13 cellular contexts compared by ENCODE assay signal in the genomic region with DNA sequence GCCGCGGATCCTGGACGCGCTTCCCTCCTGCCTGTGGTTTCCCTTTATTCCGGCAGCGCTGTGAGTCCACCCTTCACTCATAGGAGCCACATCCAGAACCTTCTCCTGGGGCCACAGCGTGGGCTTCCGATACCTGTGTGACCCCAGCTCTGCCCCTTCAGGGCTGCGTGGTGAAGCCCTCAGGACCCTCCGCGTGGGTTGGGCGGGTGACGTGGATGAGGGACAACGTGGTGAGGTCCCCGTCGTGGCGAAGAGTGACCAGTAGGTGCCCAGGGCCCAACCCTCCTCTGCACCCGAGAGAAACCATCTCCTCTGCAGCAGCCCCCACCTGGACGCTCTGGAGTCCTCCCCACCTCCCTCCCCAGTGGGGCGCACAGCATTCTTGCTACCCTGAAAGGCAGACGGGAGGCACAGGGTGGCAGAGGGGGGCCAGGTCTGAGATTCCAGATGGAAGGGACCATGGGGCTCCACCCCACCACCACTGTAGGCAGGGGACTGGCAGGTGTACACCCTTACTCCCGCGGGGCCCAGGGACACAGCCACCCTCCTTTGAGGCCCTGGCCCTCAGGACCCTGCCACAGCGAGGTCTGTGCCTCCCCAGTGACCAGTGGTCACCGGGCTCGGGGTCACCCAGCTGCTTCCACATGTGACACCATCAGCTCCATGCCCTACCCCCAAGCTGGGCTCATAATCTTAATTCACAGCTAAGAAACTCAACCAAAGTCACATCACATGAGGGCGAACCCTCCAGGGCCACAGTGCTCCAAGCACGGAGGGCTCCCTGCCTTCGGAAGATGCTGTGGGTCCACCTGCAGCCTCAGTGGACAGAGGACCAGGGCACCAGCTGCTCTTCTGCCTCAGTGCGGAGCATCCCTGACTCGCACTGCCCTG. TPM values are rescaled to one million over a fixed set of nuclear protein-coding genes. Genes with fewer than 3 reads are reported as not detected.
DNase-seq lines count a peak whose midpoint lies in the region; ATAC-seq and TF ChIP-seq lines count a peak whose summit lies in the region.
"Had no signal": no experiment of that assay in that cellular context is flagged by ENCODE, and none has a peak within 500 bp of the region (broad histone marks: within the 10 kb centered on the region; RNA-seq: fewer than 3 reads in every experiment).

No MANE protein-coding gene starts in this region.

- H3K4me3 ChIP-seq in A673 (ENCODE audit: low read depth, low read length, poor library complexity, severe bottlenecking): peak overlapping the region; percentile 37
- H3K4me3 ChIP-seq in CD8-positive, alpha-beta memory T cell (ENCODE audit: low read length): no peak overlapping the region

- no peak overlapping the region for H3K27ac ChIP-seq in A673 (ENCODE audit: low read depth, low read length, poor library complexity, severe bottlenecking)
- H3K27ac ChIP-seq in CD8-positive, alpha-beta memory T cell (ENCODE audit: low read depth, low read length): no peak overlapping the region
- H3K27ac ChIP-seq: colonic mucosa had no signal

- H3K27me3 Mint-ChIP-seq in CD8-positive, alpha-beta memory T cell: peaks cover 4 to 13% of the 10 kb centered on the region in 2 donors
- H3K27me3 Mint-ChIP-seq in activated naive CD8-positive, alpha-beta T cell treated with anti-CD3 and anti-CD28 coated beads, Interleukin-2, amount 50 U/mL, for 24 hours: peaks cover 33% of the 10 kb centered on the region
- peaks cover 18 to 32% of the 10 kb centered on the region in 2 donors for H3K27me3 Mint-ChIP-seq in natural killer cell (ENCODE audit: low read depth in 2 of 2)

- H3K9me3 Mint-ChIP-seq in CD8-positive, alpha-beta memory T cell: no peaks in the 10 kb centered on the region
- no peaks in the 10 kb centered on the region for H3K9me3 Mint-ChIP-seq in activated naive CD8-positive, alpha-beta T cell treated with anti-CD3 and anti-CD28 coated beads, Interleukin-2, amount 50 U/mL, for 24 hours
- H3K9me3 Mint-ChIP-seq in natural killer cell: no peaks in the 10 kb centered on the region

- DNase-seq in A673 (ENCODE audit: low spot score): no peak
- no peak for DNase-seq in CD8-positive, alpha-beta memory T cell
- no peak for DNase-seq in activated naive CD8-positive, alpha-beta T cell treated with anti-CD3 and anti-CD28 coated beads, Interleukin-2, amount 50 U/mL, for 24 hours
- no peak for DNase-seq in natural killer cell
- no peak for DNase-seq in GM03348 (ENCODE audit: low spot score)
- DNase-seq in nucleus accumbens (lab: John Stamatoyannopoulos, UW): no peak
- DNase-seq in hippocampal formation (lab: John Stamatoyannopoulos, UW): no peak
- no peak for DNase-seq in activated CD4-positive, alpha-beta T cell treated with anti-CD3 and anti-CD28 coated beads, Interleukin-2, amount 50 U/mL, for 4 hours
- DNase-seq: activated gamma-delta T cell, islet precursor cell, NCI-H1436 treated with DMSO at 0.1 percent for 48 hours, NCI-H774 had no signal

- BruUV-seq in A673 (replicated peaks; lab: Mats Ljungman, UMichigan): no TSS peak

- H3K4me3 Mint-ChIP-seq in CD8-positive, alpha-beta memory T cell: peak overlapping the region; percentile 57 to 87 (median 77)
- H3K4me3 Mint-ChIP-seq in activated naive CD8-positive, alpha-beta T cell treated with anti-CD3 and anti-CD28 coated beads, Interleukin-2, amount 50 U/mL, for 24 hours: peak overlapping the region; percentile 29
- peak overlapping the region; percentile 68 for H3K4me3 Mint-ChIP-seq in natural killer cell

- peaks cover 19 to 40% (median 31%) of the 10 kb centered on the region in 3 donors for H3K4me1 Mint-ChIP-seq in CD8-positive, alpha-beta memory T cell
- H3K4me1 Mint-ChIP-seq in activated naive CD8-positive, alpha-beta T cell treated with anti-CD3 and anti-CD28 coated beads, Interleukin-2, amount 50 U/mL, for 24 hours: peaks cover 25% of the 10 kb centered on the region
- H3K4me1 Mint-ChIP-seq in natural killer cell: peaks cover 16 to 33% of the 10 kb centered on the region in 2 donors

- intact Hi-C loops in A673 (cut with micrococcal nuclease; ENCODE audit: unreplicated experiment) (no loop called here), natural killer cell (cut with micrococcal nuclease) (loop anchor here (10.0 kb wide), 1 partner anchor 65 kb away; a partner anchor contains a TSS)

- POLR2A ChIA-PET in A673 (lab: Charles Lee; ENCODE audit: low non-redundant PET): no interaction called here
- POLR2A ChIA-PET in CD8-positive, alpha-beta memory T cell (lab: Charles Lee): no interaction called here

- no peak for ATAC-seq in activated naive CD8-positive, alpha-beta T cell treated with anti-CD3 and anti-CD28 coated beads, Interleukin-2, amount 50 U/mL, for 24 hours
- no peak for ATAC-seq in natural killer cell

- H3K27me3 ChIP-seq in A673 (replicated peaks; ENCODE audit: insufficient read depth, low read depth, low read length, poor library complexity): peaks cover 52% of the 10 kb centered on the region
- no peaks in the 10 kb centered on the region for H3K27me3 ChIP-seq in CD8-positive, alpha-beta memory T cell (ENCODE audit: insufficient read depth, low read length, poor library complexity, severe bottlenecking)

- H3K36me3 Mint-ChIP-seq in CD8-positive, alpha-beta memory T cell: peaks cover 0 to 4% (median 0%) of the 10 kb centered on the region in 3 donors
- peaks cover 4% of the 10 kb centered on the region for H3K36me3 Mint-ChIP-seq in activated naive CD8-positive, alpha-beta T cell treated with anti-CD3 and anti-CD28 coated beads, Interleukin-2, amount 50 U/mL, for 24 hours (ENCODE audit: low read depth)
- no peaks in the 10 kb centered on the region for H3K36me3 Mint-ChIP-seq in natural killer cell

- CTCF ChIA-PET in A673 (lab: Charles Lee): no interaction called here
- CTCF ChIA-PET in CD8-positive, alpha-beta memory T cell (lab: Charles Lee): no interaction called here

- TF ChIP-seq CTCF in A673 (conservative IDR thresholded peaks at IDR 0.05; ENCODE audit: low read depth, low read length) (no peak), natural killer cell (IDR thresholded peaks at IDR 0.05) (no peak)

- H3K9me3 ChIP-seq in A673 (ENCODE audit: low read depth, low read length, poor library complexity, severe bottlenecking): no peaks in the 10 kb centered on the region
- H3K9me3 ChIP-seq in CD8-positive, alpha-beta memory T cell (ENCODE audit: low read length): no peaks in the 10 kb centered on the region
- H3K9me3 ChIP-seq: colonic mucosa had no signal

- no peaks in the 10 kb centered on the region for H3K36me3 ChIP-seq in A673 (ENCODE audit: insufficient read depth, low read length, poor library complexity, severe bottlenecking)
- no peaks in the 10 kb centered on the region for H3K36me3 ChIP-seq in CD8-positive, alpha-beta memory T cell (ENCODE audit: insufficient read depth, low read length)
- H3K36me3 ChIP-seq: colonic mucosa had no signal

- H3K4me1 ChIP-seq in A673 (ENCODE audit: insufficient read depth, low read length, poor library complexity, severe bottlenecking): peaks cover 7% of the 10 kb centered on the region
- peaks cover 17% of the 10 kb centered on the region for H3K4me1 ChIP-seq in CD8-positive, alpha-beta memory T cell (ENCODE audit: insufficient read depth, low read length)

- peak overlapping the region in 6 of 8 donors; percentile 50 to 94 (median 54) for H3K27ac Mint-ChIP-seq in CD8-positive, alpha-beta memory T cell
- no peak overlapping the region for H3K27ac Mint-ChIP-seq in activated naive CD8-positive, alpha-beta T cell treated with anti-CD3 and anti-CD28 coated beads, Interleukin-2, amount 50 U/mL, for 24 hours
- H3K27ac Mint-ChIP-seq in natural killer cell: no peak overlapping the region

RNA-seq across cellular contexts. Expression of a gene that starts 3.4 kb away (rescaled TPM):
- total RNA-seq in A673 (2021) (31.5 and 33.1 TPM in 2 replicates), natural killer cell (10 to 100 TPM; 21.1 to 24.5 (median 22.7) TPM)
- 10 to 100 TPM; 24.2 to 24.3 TPM for total RNA-seq in CD8-positive, alpha-beta memory T cell
- polyA plus RNA-seq in CD8-positive, alpha-beta memory T cell: 11.1 TPM

RNA-seq across cellular contexts. Expression of a gene that starts 22.6 kb away (rescaled TPM):
- total RNA-seq in A673 (2021) (47.2 and 51.2 TPM in 2 replicates), natural killer cell (100 to 1,000 TPM; 126 to 154 (median 132) TPM)
- 10 to 100 TPM; 32.9 to 35.1 TPM for total RNA-seq in CD8-positive, alpha-beta memory T cell
- polyA plus RNA-seq in CD8-positive, alpha-beta memory T cell: 4.9 TPM

Comparison
In these comparisons a context has a peak if more than half of its experiments do, and no peak if none do; other contexts are left out.
1. H3K27ac Mint-ChIP-seq: peak in CD8-positive, alpha-beta memory T cell (6 of 8); none in activated naive CD8-positive, alpha-beta T cell treated with anti-CD3 and anti-CD28 coated beads, Interleukin-2, amount 50 U/mL, for 24 hours (single experiment) and natural killer cell (0 of 2).
2. Peak in every context shown above with its lines, with median percentiles within 50 percentile points of each other: H3K4me3 Mint-ChIP-seq.